Comparison of ENCODE assay signal across 8 cellular contexts in the genomic region with DNA sequence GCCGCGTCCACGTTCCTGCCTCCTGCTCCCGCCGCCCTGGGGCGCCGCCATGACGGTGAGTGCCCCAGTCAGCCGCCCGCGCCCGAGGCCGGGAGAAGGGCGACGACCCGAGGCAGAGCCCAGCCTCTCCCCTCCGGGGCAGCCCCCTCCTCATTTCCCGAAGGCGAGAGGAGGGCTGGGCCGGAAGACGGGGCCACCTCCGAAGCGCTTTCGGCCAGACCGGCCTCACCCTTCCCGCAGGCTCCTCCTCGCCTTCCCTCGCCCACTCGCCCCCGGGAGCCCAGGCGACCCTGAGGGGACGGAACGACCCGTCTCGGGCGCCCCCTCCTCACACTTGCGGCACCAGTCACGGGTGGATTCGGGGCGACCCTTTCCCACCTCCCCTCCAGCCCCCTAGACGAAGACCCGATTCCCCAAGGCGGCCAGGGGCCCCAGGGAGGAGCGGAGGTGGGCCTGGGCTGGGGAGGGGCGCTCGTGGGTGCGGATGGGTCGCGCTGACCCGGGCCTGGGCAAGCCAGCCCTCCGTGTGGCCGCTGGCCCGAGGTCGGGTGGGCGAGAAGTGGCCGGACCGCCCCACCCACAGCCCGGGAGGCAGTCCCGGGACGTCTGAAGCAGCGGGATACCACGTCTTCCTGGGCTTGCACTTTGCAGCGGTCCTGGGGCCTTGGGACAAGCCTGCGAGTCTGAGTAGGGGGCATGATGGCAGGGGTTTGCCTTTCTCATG. TPM values are rescaled to one million over a fixed set of nuclear protein-coding genes. Genes with fewer than 3 reads are reported as not detected.
DNase-seq lines count a peak whose midpoint lies in the region; ATAC-seq and TF ChIP-seq lines count a peak whose summit lies in the region.

No MANE protein-coding gene starts in this region.

- peak overlapping the region; percentile 52 to 82 for H3K9ac ChIP-seq in liver (ENCODE audit: low read depth in 1 of 2, low read length in 2 of 2)

- no peaks in the 10 kb centered on the region for H3K9me3 ChIP-seq in liver (ENCODE audit: control insufficient read depth in 4 of 4, low read length in 3 of 4)
- no peaks in the 10 kb centered on the region for H3K9me3 ChIP-seq in thymus (ENCODE audit: control insufficient read depth)

- H3K4me3 ChIP-seq in AG09309 (ENCODE audit: control insufficient read depth, low read depth, low read length) = peak overlapping the region; percentile 73
- H3K4me3 ChIP-seq in NB4 (ENCODE audit: low read depth, low read length) = peak overlapping the region; percentile 60
- H3K4me3 ChIP-seq in astrocyte of the spinal cord (ENCODE audit: low read depth, low read length) = peak overlapping the region; percentile 83
- peak overlapping the region; percentile 73 to 86 (median 78) for H3K4me3 ChIP-seq in liver (ENCODE audit: low read depth in 1 of 3, low read length in 3 of 3)
- peak overlapping the region; percentile 92 for H3K4me3 ChIP-seq in thymus (ENCODE audit: low read length)

- in situ Hi-C loops in astrocyte of the spinal cord (cut with HindIII; ENCODE audit: low sequenced_read_pairs) = no loop called here

- H3K4me1 ChIP-seq in liver (ENCODE audit: control insufficient read depth in 4 of 4, insufficient read depth in 4 of 4, low read length in 3 of 4) (peaks cover 3 to 48% (median 29%) of the 10 kb centered on the region in 4 donors), thymus (ENCODE audit: control insufficient read depth, insufficient read depth, low read length) (peaks cover 19% of the 10 kb centered on the region)

- TF ChIP-seq CTCF in AG09309 (IDR thresholded peaks at IDR 0.05; ENCODE audit: control insufficient read depth, insufficient read depth, low read depth, low read length, missing control alignments) = no peak
- no peak for TF ChIP-seq CTCF in NB4 (IDR thresholded peaks at IDR 0.05; ENCODE audit: low read depth, low read length)
- TF ChIP-seq CTCF in astrocyte of the spinal cord (IDR thresholded peaks at IDR 0.05; ENCODE audit: low read depth, low read length) = no peak
- TF ChIP-seq CTCF in liver (IDR thresholded peaks at IDR 0.05; ENCODE audit: low read depth, low read length, missing input control) = no peak

- no peaks in the 10 kb centered on the region for H3K27me3 ChIP-seq in liver (ENCODE audit: control insufficient read depth in 4 of 4, insufficient read depth in 4 of 4, low read length in 3 of 4)
- H3K27me3 ChIP-seq in thymus (ENCODE audit: control insufficient read depth, insufficient read depth) = no peaks in the 10 kb centered on the region

- ATAC-seq in GM21367 (IDR thresholded peaks at IDR 0.05; ENCODE audit: unreplicated experiment) = peak; percentile 32

- no peak for TF ChIP-seq RAD21 in liver (IDR thresholded peaks at IDR 0.05)

- DNase-seq in AG09309 (ENCODE audit: low read depth) = no peak
- DNase-seq in NB4 (ENCODE audit: low read depth) = peak; percentile 36
- DNase-seq in astrocyte of the spinal cord (ENCODE audit: low read depth, low spot score) = no peak
- no peak for DNase-seq in NCI-H345 (lab: John Stamatoyannopoulos, UW)
- DNase-seq in ureter (ENCODE audit: low spot score) = no peak

- under 1% methylated on average over 64 of the region's 64 CpGs for WGBS in liver
- under 1% methylated on average over 64 of the region's 64 CpGs for WGBS in thymus

- H3K36me3 ChIP-seq in liver (ENCODE audit: control insufficient read depth in 4 of 4, insufficient read depth in 3 of 4, low read depth in 1 of 4, low read length in 3 of 4) (no peaks in the 10 kb centered on the region), thymus (ENCODE audit: control insufficient read depth, insufficient read depth) (peaks cover 3% of the 10 kb centered on the region)

- H3K27ac ChIP-seq in liver (ENCODE audit: low read depth in 1 of 2, low read length in 2 of 2) (peak overlapping the region; percentile 81 to 83), thymus (ENCODE audit: low read depth) (peak overlapping the region; percentile 72)

- TF ChIP-seq POLR2A in NB4 (IDR thresholded peaks at IDR 0.05; ENCODE audit: extremely low read depth, insufficient read length) = no peak

TF ChIP-seq in liver, 16 proteins besides CTCF, POLR2A, EP300 and RAD21:
- TF ChIP-seq MAX (IDR thresholded peaks at IDR 0.05) = no peak
- TF ChIP-seq RXRA (IDR thresholded peaks at IDR 0.05) = no peak
- TF ChIP-seq YY1 (IDR thresholded peaks at IDR 0.05) = no peak
- TF ChIP-seq SP1 (IDR thresholded peaks at IDR 0.05) = no peak
- no peak for TF ChIP-seq NR2F2 (IDR thresholded peaks at IDR 0.05)
- no peak for TF ChIP-seq ZBTB33 (IDR thresholded peaks at IDR 0.05)
- TF ChIP-seq TAF1 (conservative IDR thresholded peaks at IDR 0.05) = no peak
- TF ChIP-seq JUND (IDR thresholded peaks at IDR 0.05) = no peak
- no peak for TF ChIP-seq EGR1 (IDR thresholded peaks at IDR 0.05; ENCODE audit: low read depth in 2 of 2)
- no peak for TF ChIP-seq FOXA1 (IDR thresholded peaks at IDR 0.05)
- TF ChIP-seq FOXA2 (IDR thresholded peaks at IDR 0.05) = no peak
- no peak for TF ChIP-seq HNF4G (IDR thresholded peaks at IDR 0.05)
- TF ChIP-seq GABPA (IDR thresholded peaks at IDR 0.05 in 1 of 2, conservative IDR thresholded peaks at IDR 0.05 in 1 of 2) = no peak
- TF ChIP-seq ATF3 (IDR thresholded peaks at IDR 0.05) = no peak
- TF ChIP-seq, protein P1, sequence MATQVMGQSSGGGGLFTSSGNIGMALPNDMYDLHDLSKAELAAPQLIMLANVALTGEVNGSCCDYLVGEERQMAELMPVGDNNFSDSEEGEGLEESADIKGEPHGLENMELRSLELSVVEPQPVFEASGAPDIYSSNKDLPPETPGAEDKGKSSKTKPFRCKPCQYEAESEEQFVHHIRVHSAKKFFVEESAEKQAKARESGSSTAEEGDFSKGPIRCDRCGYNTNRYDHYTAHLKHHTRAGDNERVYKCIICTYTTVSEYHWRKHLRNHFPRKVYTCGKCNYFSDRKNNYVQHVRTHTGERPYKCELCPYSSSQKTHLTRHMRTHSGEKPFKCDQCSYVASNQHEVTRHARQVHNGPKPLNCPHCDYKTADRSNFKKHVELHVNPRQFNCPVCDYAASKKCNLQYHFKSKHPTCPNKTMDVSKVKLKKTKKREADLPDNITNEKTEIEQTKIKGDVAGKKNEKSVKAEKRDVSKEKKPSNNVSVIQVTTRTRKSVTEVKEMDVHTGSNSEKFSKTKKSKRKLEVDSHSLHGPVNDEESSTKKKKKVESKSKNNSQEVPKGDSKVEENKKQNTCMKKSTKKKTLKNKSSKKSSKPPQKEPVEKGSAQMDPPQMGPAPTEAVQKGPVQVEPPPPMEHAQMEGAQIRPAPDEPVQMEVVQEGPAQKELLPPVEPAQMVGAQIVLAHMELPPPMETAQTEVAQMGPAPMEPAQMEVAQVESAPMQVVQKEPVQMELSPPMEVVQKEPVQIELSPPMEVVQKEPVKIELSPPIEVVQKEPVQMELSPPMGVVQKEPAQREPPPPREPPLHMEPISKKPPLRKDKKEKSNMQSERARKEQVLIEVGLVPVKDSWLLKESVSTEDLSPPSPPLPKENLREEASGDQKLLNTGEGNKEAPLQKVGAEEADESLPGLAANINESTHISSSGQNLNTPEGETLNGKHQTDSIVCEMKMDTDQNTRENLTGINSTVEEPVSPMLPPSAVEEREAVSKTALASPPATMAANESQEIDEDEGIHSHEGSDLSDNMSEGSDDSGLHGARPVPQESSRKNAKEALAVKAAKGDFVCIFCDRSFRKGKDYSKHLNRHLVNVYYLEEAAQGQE (IDR thresholded peaks at IDR 0.05) = no peak
- no peak for TF ChIP-seq HNF4A (conservative IDR thresholded peaks at IDR 0.05)

RNA-seq across cellular contexts. Expression of gene TRIOBP, which starts 49.7 kb away (rescaled TPM):
- total RNA-seq in liver (10 to 100 TPM; 24.8 to 41.1 TPM), ureter (108 TPM)
- polyA plus RNA-seq in liver (10 to 100 TPM in 1 of 2 donors, 1 to 10 TPM in 1; 4.8 to 18.3 TPM), thymus (29.8 TPM)
